ENCODE assay signal across 23 cellular contexts in genomic region chr10:131574363-131574706, GRCh38.
"Had no signal": no experiment of that assay in that cellular context is flagged by ENCODE, and none has a peak within 500 bp of the region (broad histone marks: within the 10 kb centered on the region; RNA-seq: fewer than 3 reads in every experiment).

No MANE protein-coding gene starts in this region.

- H3K9me3 ChIP-seq: sigmoid colon, suprapubic skin, tibial artery had no signal

- H3K36me3 ChIP-seq: neural progenitor cell, sigmoid colon, suprapubic skin, tibial artery had no signal

- DNase-seq: activated CD4-positive, alpha-beta memory T cell treated with anti-CD3 and anti-CD28 coated beads, Interleukin-2, amount 10 ng/mL, durations not matched to agents 7 days and 5 days; activated CD4-positive, alpha-beta T cell treated with anti-CD3 and anti-CD28 coated beads, Interleukin-2, amount 10 ng/mL, durations not matched to agents 7 days and 5 days; activated CD4-positive, CD25-positive, alpha-beta regulatory T cell treated with anti-CD3 and anti-CD28 coated beads, Interleukin-2, amount 50 U/mL, for 72 hours; activated effector memory CD4-positive, alpha-beta T cell treated with Interleukin-2 at 50 U/mL for 16 hours; activated naive CD4-positive, alpha-beta T cell treated with anti-CD3 and anti-CD28 coated beads for 36 hours; activated naive CD8-positive, alpha-beta T cell treated with anti-CD3 and anti-CD28 coated beads, Interleukin-2, amount 10 ng/mL, durations not matched to agents 7 days and 5 days; amygdala; caudate nucleus; effector CD4-positive, alpha-beta T cell; glutamatergic neuron; left cardiac atrium; mesenchymal stem cell; naive thymus-derived CD8-positive, alpha-beta T cell; sigmoid colon; stimulated activated CD4-positive, alpha-beta T cell treated with anti-CD3 and anti-CD28 coated beads, Interleukin-1b, Interleukin-23, amount 100 ng/mL, for 48 hours; stimulated activated CD4-positive, alpha-beta T cell treated with anti-CD3 and anti-CD28 coated beads, Interleukin-4, amount 100 ng/mL, for 4 hours; stimulated activated naive B cell treated with anti-CD40 and anti-IgM and Interleukin-4, amounts not matched to agents 10 μg/mL and 1 μg/mL and 100 μg/mL, for 72 hours; T-helper 2 cell had no signal

- H3K27ac ChIP-seq: epithelial cell of prostate, neural progenitor cell, sigmoid colon, suprapubic skin, tibial artery had no signal

- H3K27me3 ChIP-seq: neural progenitor cell, sigmoid colon, tibial artery had no signal

- H3K9ac ChIP-seq: neural progenitor cell had no signal

- H3K4me3 ChIP-seq: neural progenitor cell, sigmoid colon, smooth muscle cell, suprapubic skin, tibial artery had no signal

- H3K4me1 ChIP-seq: neural progenitor cell, sigmoid colon, suprapubic skin, tibial artery had no signal

- ATAC-seq: left cardiac atrium; naive thymus-derived CD8-positive, alpha-beta T cell; stimulated activated naive B cell treated with anti-CD40 and anti-IgM and Interleukin-4, amounts not matched to agents 10 μg/mL and 1 μg/mL and 100 μg/mL, for 72 hours had no signal
